ENCODE assay signal across 18 cellular contexts in the genomic region with DNA sequence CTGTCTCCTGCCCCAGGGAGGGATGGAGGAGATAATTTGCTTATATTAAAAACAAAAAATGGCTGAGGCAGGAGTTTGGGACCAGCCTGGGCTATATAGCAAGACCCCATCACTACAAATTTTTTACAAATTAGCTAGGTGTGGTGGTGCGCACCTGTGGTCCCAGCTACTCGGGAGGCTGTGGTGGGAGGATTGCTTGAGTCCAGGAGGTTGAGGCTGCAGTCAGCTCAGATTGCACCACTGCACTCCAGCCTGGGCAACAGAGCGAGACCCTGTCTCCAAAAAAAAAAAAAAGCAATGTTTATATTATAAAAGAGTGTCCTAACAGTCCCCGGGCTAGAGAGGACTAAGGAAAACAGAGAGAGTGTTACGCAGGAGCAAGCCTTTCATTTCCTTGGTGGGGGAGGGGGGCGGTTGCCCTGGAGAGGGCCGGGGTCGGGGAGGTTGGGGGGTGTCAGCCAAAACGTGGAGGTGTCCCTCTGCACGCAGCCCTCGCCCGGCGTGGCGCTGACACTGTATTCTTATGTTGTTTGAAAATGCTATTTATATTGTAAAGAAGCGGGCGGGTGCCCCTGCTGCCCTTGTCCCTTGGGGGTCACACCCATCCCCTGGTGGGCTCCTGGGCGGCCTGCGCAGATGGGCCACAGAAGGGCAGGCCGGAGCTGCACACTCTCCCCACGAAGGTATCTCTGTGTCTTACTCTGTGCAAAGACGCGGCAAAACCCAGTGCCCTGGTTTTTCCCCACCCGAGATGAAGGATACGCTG.
DNase-seq lines count a peak whose midpoint lies in the region; ATAC-seq and TF ChIP-seq lines count a peak whose summit lies in the region.
"Had no signal": no experiment of that assay in that cellular context is flagged by ENCODE, and none has a peak within 500 bp of the region (broad histone marks: within the 10 kb centered on the region; RNA-seq: fewer than 3 reads in every experiment).

No MANE protein-coding gene starts in this region.

- peak overlapping the region in 4 of 5 experiments; percentile 53 to 84 (median 72) for H3K27ac Mint-ChIP-seq in brain
- H3K27ac Mint-ChIP-seq: CD4-positive, CD25-positive, alpha-beta regulatory T cell had no signal

- peaks cover 26% of the 10 kb centered on the region for H3K36me3 Mint-ChIP-seq in brain

- DNase-seq in Right ventricle myocardium superior (peak; percentile 33), Right ventricle myocardium inferior (ENCODE audit: missing footprints) (no peak), posterior vena cava (ENCODE audit: low spot score) (peak; percentile 63), activated T-cell treated with anti-CD3 and anti-CD28 coated beads for 4 hours (no peak), inferior parietal cortex (ENCODE audit: extremely low spot score) (no peak)
- DNase-seq: BE2C; CD4-positive, CD25-positive, alpha-beta regulatory T cell; COR-L47; DMS153; GDM1; GOT3; NCI-H1417 treated with DMSO at 0.1 percent for 48 hours; NCI-H1930; NCI-H345; NCI-H526 had no signal

- no peaks in the 10 kb centered on the region for H3K27me3 Mint-ChIP-seq in brain
- H3K27me3 Mint-ChIP-seq: CD4-positive, CD25-positive, alpha-beta regulatory T cell had no signal

- no peak overlapping the region for H3K4me3 Mint-ChIP-seq in brain
- H3K4me3 Mint-ChIP-seq: CD4-positive, CD25-positive, alpha-beta regulatory T cell had no signal

- TF ChIP-seq CTCF in brain (conservative IDR thresholded peaks at IDR 0.05), result no peak

- H3K4me1 Mint-ChIP-seq in brain, result peaks cover 20% of the 10 kb centered on the region

- ATAC-seq in Right ventricle myocardium superior (ENCODE audit: poor library complexity) (no peak), Right ventricle myocardium inferior (no peak), GM21381 (IDR thresholded peaks at IDR 0.05; ENCODE audit: unreplicated experiment) (no peak), HG03045 (IDR thresholded peaks at IDR 0.05; ENCODE audit: unreplicated experiment) (no peak)

- H3K9me3 Mint-ChIP-seq in brain, result peaks cover 0 to 8% (median 7%) of the 10 kb centered on the region in 5 experiments
- H3K9me3 Mint-ChIP-seq: CD4-positive, CD25-positive, alpha-beta regulatory T cell had no signal

- intact Hi-C loops in Right ventricle myocardium superior (cut with DNase I) (no loop called here), Right ventricle myocardium inferior (cut with DNase I) (no loop called here), posterior vena cava (cut with DNase I) (no loop called here)

Comparison
In these comparisons a context has a peak if more than half of its experiments do, and no peak if none do; other contexts are left out.
1. DNase-seq: peak in Right ventricle myocardium superior (single experiment) and posterior vena cava (single experiment); none in Right ventricle myocardium inferior (single experiment), activated T-cell treated with anti-CD3 and anti-CD28 coated beads for 4 hours (single experiment) and inferior parietal cortex (single experiment).